In the genomic region with DNA sequence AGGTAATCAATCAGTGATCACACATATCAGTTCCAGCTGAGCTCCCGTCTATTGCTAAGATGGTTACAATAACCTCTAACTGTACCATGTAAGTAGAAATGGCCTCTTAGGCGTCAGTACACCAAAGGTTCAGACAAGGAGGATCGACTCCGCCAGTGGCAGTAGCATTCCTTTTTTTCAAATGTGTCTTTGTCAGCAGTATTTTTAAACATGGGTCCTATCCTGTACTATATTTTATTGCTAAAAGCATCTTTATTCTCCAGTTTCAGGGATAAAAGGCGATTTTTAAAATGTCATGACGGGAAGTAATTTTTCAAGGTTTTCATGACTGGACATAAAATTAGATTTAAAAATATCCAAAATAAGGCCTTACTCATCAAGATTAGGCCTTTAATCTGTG, we compare ENCODE assay signal across 1 cellular context.
TF ChIP-seq lines count a peak whose summit lies in the region.

No MANE protein-coding gene starts in this region.

TF ChIP-seq in HepG2, 621 proteins besides CTCF, POLR2A, EP300 and RAD21 (continued from another document):
- TF ChIP-seq GABPA (IDR thresholded peaks at IDR 0.05; ENCODE audit: low read depth, low read length) (no peak), GABPA (CRISPR knock-in tag; IDR thresholded peaks at IDR 0.05; ENCODE audit: low read depth) (no peak), TOPORS (CRISPR knock-in tag; IDR thresholded peaks at IDR 0.05) (no peak), NFIC (IDR thresholded peaks at IDR 0.05; ENCODE audit: low read length) (no peak), NFKB2 (CRISPR knock-in tag; IDR thresholded peaks at IDR 0.05; ENCODE audit: borderline replicate concordance) (no peak), MEF2D (CRISPR knock-in tag; IDR thresholded peaks at IDR 0.05) (no peak), MAFF (IDR thresholded peaks at IDR 0.05; ENCODE audit: low read depth, low read length) (peak; percentile 43; the same call in 1 of the 2 replicates), NFE2L1 (CRISPR knock-in tag; IDR thresholded peaks at IDR 0.05; ENCODE audit: borderline replicate concordance) (no peak), MAFK (conservative IDR thresholded peaks at IDR 0.05 in 1 of 2, IDR thresholded peaks at IDR 0.05 in 1 of 2; ENCODE audit: low read length in 2 of 2) (peak; percentile 58 to 60), HHEX (CRISPR knock-in tag; IDR thresholded peaks at IDR 0.05) (no peak), NBN (conservative IDR thresholded peaks at IDR 0.05) (no peak)
- TF ChIP-seq, protein P1, sequence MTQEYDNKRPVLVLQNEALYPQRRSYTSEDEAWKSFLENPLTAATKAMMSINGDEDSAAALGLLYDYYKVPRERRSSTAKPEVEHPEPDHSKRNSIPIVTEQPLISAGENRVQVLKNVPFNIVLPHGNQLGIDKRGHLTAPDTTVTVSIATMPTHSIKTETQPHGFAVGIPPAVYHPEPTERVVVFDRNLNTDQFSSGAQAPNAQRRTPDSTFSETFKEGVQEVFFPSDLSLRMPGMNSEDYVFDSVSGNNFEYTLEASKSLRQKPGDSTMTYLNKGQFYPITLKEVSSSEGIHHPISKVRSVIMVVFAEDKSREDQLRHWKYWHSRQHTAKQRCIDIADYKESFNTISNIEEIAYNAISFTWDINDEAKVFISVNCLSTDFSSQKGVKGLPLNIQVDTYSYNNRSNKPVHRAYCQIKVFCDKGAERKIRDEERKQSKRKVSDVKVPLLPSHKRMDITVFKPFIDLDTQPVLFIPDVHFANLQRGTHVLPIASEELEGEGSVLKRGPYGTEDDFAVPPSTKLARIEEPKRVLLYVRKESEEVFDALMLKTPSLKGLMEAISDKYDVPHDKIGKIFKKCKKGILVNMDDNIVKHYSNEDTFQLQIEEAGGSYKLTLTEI (CRISPR knock-in tag; conservative IDR thresholded peaks at IDR 0.05) = no peak
- TF ChIP-seq, protein P2, sequence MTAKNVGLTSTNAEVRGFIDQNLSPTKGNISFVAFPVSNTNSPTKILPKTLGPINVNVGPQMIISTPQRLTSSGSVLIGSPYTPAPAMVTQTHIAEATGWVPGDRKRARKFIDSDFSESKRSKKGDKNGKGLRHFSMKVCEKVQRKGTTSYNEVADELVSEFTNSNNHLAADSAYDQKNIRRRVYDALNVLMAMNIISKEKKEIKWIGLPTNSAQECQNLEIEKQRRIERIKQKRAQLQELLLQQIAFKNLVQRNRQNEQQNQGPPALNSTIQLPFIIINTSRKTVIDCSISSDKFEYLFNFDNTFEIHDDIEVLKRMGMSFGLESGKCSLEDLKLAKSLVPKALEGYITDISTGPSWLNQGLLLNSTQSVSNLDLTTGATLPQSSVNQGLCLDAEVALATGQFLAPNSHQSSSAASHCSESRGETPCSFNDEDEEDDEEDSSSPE (CRISPR knock-in tag; IDR thresholded peaks at IDR 0.05) = no peak
